In genomic region chr7:36986429-36987362, GRCh38 we compare ENCODE assay signal across 8 cellular contexts.
A peak's percentile ranks its signal among the peaks of the same experiment; 100 is the strongest.
DNase-seq lines count a peak whose midpoint lies in the region; ATAC-seq and TF ChIP-seq lines count a peak whose summit lies in the region.

No MANE protein-coding gene starts in this region.

- H3K4me3 ChIP-seq in HEK293 (ENCODE audit: low read depth, low read length), result no peak overlapping the region
- peak overlapping the region; percentile 97 for H3K4me3 ChIP-seq in endocrine pancreas (ENCODE audit: control insufficient read depth, insufficient read depth, low read length)

- TF ChIP-seq CTCF in HEK293 (tag by site-specific recombination; IDR thresholded peaks at IDR 0.05) (peak; percentile 42; the same call in 1 of the 2 replicates), mesothelial cell of epicardium (IDR thresholded peaks at IDR 0.05; ENCODE audit: unreplicated experiment) (peak; percentile 80)

- CTCF ChIA-PET in HEK293 (lab: Yijun Ruan, JAX), result interaction anchor here (0.6 to 6.5 kb wide), 35 partner anchors 9 to 508 kb away, joined by 3 to 61 read pairs (median 4); no protein-coding TSS in a partner anchor

- no peak for ATAC-seq in GM19328 (IDR thresholded peaks at IDR 0.05; ENCODE audit: unreplicated experiment)

- DNase-seq in COR-L47 (lab: John Stamatoyannopoulos, UW) (peak; percentile 66), NCI-H524 (lab: John Stamatoyannopoulos, UW) (peak; percentile 64 to 84), mesothelial cell of epicardium (ENCODE audit: low spot score in 2 of 2, unreplicated experiment in 2 of 2) (peak in 1 of 2 experiments; percentile 73)
- peak; percentile 2 to 19 for DNase-seq in activated CD8-positive, alpha-beta memory T cell treated with anti-CD3 and anti-CD28 coated beads for 4 hours (ENCODE audit: low read depth in 2 of 2)
- DNase-seq in stimulated activated CD8-positive, alpha-beta memory T cell treated with anti-CD3 and anti-CD28 coated beads, Interleukin-7, amount 100 ng/mL, for 24 hours (ENCODE audit: low read depth), result peak; percentile 46

- H3K27ac ChIP-seq in HEK293 (ENCODE audit: extremely low read depth, low read depth, low read length), result no peak overlapping the region

- POLR2A ChIA-PET in HEK293 (lab: Yijun Ruan, JAX), result interaction anchor here (0.5 kb wide), 1 partner anchor 227 kb away, joined by 3 read pairs; no protein-coding TSS in a partner anchor

- no peaks in the 10 kb centered on the region for H3K9me3 ChIP-seq in HEK293 (ENCODE audit: control insufficient read depth, insufficient read depth, low read depth, low read length)
- H3K9me3 ChIP-seq in endocrine pancreas (ENCODE audit: control insufficient read depth, low read length), result no peaks in the 10 kb centered on the region

- H3K36me3 ChIP-seq in HEK293 (ENCODE audit: control insufficient read depth in 2 of 2, insufficient read depth in 1 of 2, low read length in 2 of 2) (no peaks in the 10 kb centered on the region), endocrine pancreas (ENCODE audit: control insufficient read depth, insufficient read depth, low read length) (no peaks in the 10 kb centered on the region)

- H3K4me1 Mint-ChIP-seq in mesothelial cell of epicardium, result peaks cover 33% of the 10 kb centered on the region

- no peaks in the 10 kb centered on the region for H3K27me3 ChIP-seq in endocrine pancreas (ENCODE audit: control insufficient read depth, insufficient read depth, low read length)

- no peaks in the 10 kb centered on the region for H3K36me3 Mint-ChIP-seq in mesothelial cell of epicardium

- H3K9ac ChIP-seq in endocrine pancreas (ENCODE audit: control insufficient read depth, insufficient read depth, low read length), result no peak overlapping the region

- H3K4me1 ChIP-seq in HEK293 (ENCODE audit: control insufficient read depth, insufficient read depth, low read length) (peaks cover 3% of the 10 kb centered on the region; the same call in 1 of the 2 replicates), endocrine pancreas (ENCODE audit: control insufficient read depth, insufficient read depth, low read length) (no peaks in the 10 kb centered on the region)

- H3K4me3 Mint-ChIP-seq in mesothelial cell of epicardium, result no peak overlapping the region

- no peak overlapping the region for H3K27ac Mint-ChIP-seq in mesothelial cell of epicardium

- H3K27me3 Mint-ChIP-seq in mesothelial cell of epicardium (ENCODE audit: low read depth), result peaks cover 10% of the 10 kb centered on the region

- no peaks in the 10 kb centered on the region for H3K9me3 Mint-ChIP-seq in mesothelial cell of epicardium

TF ChIP-seq in HEK293, 187 proteins besides CTCF, POLR2A, EP300 and RAD21:
- TF ChIP-seq ZNF184 (tag by site-specific recombination; IDR thresholded peaks at IDR 0.05), result no peak
- peak; percentile 53; the same call in 1 of the 2 replicates for TF ChIP-seq ZBTB17 (tag by site-specific recombination; IDR thresholded peaks at IDR 0.05)
- no peak for TF ChIP-seq ZNF26 (tag by site-specific recombination; IDR thresholded peaks at IDR 0.05)
- 0 out of 2 replicates have a peak, but pooled peaks have one; percentile 29 for TF ChIP-seq ZBTB48 (tag by site-specific recombination; IDR thresholded peaks at IDR 0.05)
- no peak for TF ChIP-seq ZNF148 (tag by site-specific recombination; IDR thresholded peaks at IDR 0.05; ENCODE audit: borderline replicate concordance)
- TF ChIP-seq ZNF114 (tag by site-specific recombination; IDR thresholded peaks at IDR 0.05), result no peak
- TF ChIP-seq ZNF624 (tag by site-specific recombination; IDR thresholded peaks at IDR 0.05), result no peak
- TF ChIP-seq ZNF747 (tag by site-specific recombination; IDR thresholded peaks at IDR 0.05), result no peak
- TF ChIP-seq GLIS1 (tag by site-specific recombination; IDR thresholded peaks at IDR 0.05), result peak; percentile 44; the same call in 1 of the 2 replicates
- TF ChIP-seq ZNF292 (tag by site-specific recombination; IDR thresholded peaks at IDR 0.05; ENCODE audit: borderline replicate concordance, low read depth), result no peak
- no peak for TF ChIP-seq SETDB1 (IDR thresholded peaks at IDR 0.05; ENCODE audit: insufficient read length, low read length)
- no peak for TF ChIP-seq GLI2 (tag by site-specific recombination; IDR thresholded peaks at IDR 0.05; ENCODE audit: borderline replicate concordance, low read depth)
- TF ChIP-seq ZIC2 (tag by site-specific recombination; IDR thresholded peaks at IDR 0.05), result peak; percentile 19; the same call in 1 of the 2 replicates
- peak; percentile 74 for TF ChIP-seq SP7 (tag by site-specific recombination; IDR thresholded peaks at IDR 0.05)
- TF ChIP-seq ZNF707 (tag by site-specific recombination; IDR thresholded peaks at IDR 0.05), result no peak
- no peak for TF ChIP-seq REPIN1 (tag by site-specific recombination; IDR thresholded peaks at IDR 0.05; ENCODE audit: low read depth)
- no peak for TF ChIP-seq ZNF548 (tag by site-specific recombination; IDR thresholded peaks at IDR 0.05)
- TF ChIP-seq ZNF394 (tag by site-specific recombination; IDR thresholded peaks at IDR 0.05; ENCODE audit: borderline replicate concordance), result no peak
- TF ChIP-seq ZNF549 (tag by site-specific recombination; IDR thresholded peaks at IDR 0.05), result no peak
- no peak for TF ChIP-seq TRIM28 (IDR thresholded peaks at IDR 0.05; ENCODE audit: borderline replicate concordance, low read length)
- TF ChIP-seq PRDM1 (tag by site-specific recombination; IDR thresholded peaks at IDR 0.05), result peak; percentile 80
- TF ChIP-seq ZFP37 (tag by site-specific recombination; IDR thresholded peaks at IDR 0.05), result no peak
- no peak for TF ChIP-seq KLF17 (tag by site-specific recombination; IDR thresholded peaks at IDR 0.05)
- no peak for TF ChIP-seq ZNF521 (tag by site-specific recombination; IDR thresholded peaks at IDR 0.05)
- peak; percentile 62 for TF ChIP-seq ZNF654 (tag by site-specific recombination; IDR thresholded peaks at IDR 0.05; ENCODE audit: low read depth)
